15 cellular contexts compared by ENCODE assay signal in the genomic region with DNA sequence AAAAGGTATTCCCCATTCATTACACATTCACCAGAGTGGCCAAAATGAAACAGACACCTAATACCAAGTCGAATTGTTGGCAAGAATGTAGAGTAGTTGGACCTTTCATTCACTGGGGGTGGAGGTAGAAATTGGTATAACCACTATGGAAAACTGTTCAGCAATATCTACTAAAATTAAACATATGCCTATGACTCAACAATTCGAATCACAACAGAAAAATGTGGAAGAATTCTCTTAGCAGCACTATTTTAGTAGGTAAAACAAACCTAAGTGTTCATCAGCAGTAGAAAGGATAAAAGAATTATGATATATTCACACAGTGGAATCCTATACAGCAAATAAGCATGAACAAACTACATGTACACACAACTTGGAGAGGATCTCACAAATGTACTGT. TPM values are rescaled to one million over a fixed set of nuclear protein-coding genes. Genes with fewer than 3 reads are reported as not detected.
A peak's percentile ranks its signal among the peaks of the same experiment; 100 is the strongest.
DNase-seq lines count a peak whose midpoint lies in the region; ATAC-seq and TF ChIP-seq lines count a peak whose summit lies in the region.
"Had no signal": no experiment of that assay in that cellular context is flagged by ENCODE, and none has a peak within 500 bp of the region (broad histone marks: within the 10 kb centered on the region; RNA-seq: fewer than 3 reads in every experiment).

No MANE protein-coding gene starts in this region.

- intact Hi-C loops in activated T-helper 1 cell treated with anti-CD3 and anti-CD28 coated beads, Interleukin-12 subunit alpha, Interleukin-12 subunit beta, Interleukin-2, Interleukin-4 antibody, amounts not matched to agents 30 ng/mL and 10 ng/mL and 1 ng/mL, durations not matched to agents 14 hours and 24 hours and 36 hours (cut with micrococcal nuclease), result no loop called here

- H3K27ac Mint-ChIP-seq in activated T-helper 1 cell treated with anti-CD3 and anti-CD28 coated beads, Interleukin-12 subunit alpha, Interleukin-12 subunit beta, Interleukin-2, Interleukin-4 antibody, amounts not matched to agents 30 ng/mL and 10 ng/mL and 1 ng/mL, durations not matched to agents 14 hours and 24 hours and 36 hours, result peak overlapping the region; percentile 13
- no peak overlapping the region for H3K27ac Mint-ChIP-seq in stimulated activated effector memory CD8-positive, alpha-beta T cell treated with anti-CD3 and anti-CD28 coated beads, Interleukin-12 subunit alpha, Interleukin-12 subunit beta, amount 100 ng/mL, for 72 hours
- H3K27ac Mint-ChIP-seq: CD8-positive, alpha-beta T cell; GM23338 had no signal

- no peak for TF ChIP-seq CTCF in osteoblast (IDR thresholded peaks at IDR 0.05; ENCODE audit: extremely low read depth, low read depth, low read length)

- peaks cover 66% of the 10 kb centered on the region for H3K36me3 Mint-ChIP-seq in activated T-helper 1 cell treated with anti-CD3 and anti-CD28 coated beads, Interleukin-12 subunit alpha, Interleukin-12 subunit beta, Interleukin-2, Interleukin-4 antibody, amounts not matched to agents 30 ng/mL and 10 ng/mL and 1 ng/mL, durations not matched to agents 14 hours and 24 hours and 36 hours (ENCODE audit: low read depth)
- H3K36me3 Mint-ChIP-seq in stimulated activated effector memory CD8-positive, alpha-beta T cell treated with anti-CD3 and anti-CD28 coated beads, Interleukin-12 subunit alpha, Interleukin-12 subunit beta, amount 100 ng/mL, for 72 hours, result peaks cover 93% of the 10 kb centered on the region

- no peaks in the 10 kb centered on the region for H3K27me3 ChIP-seq in osteoblast (ENCODE audit: insufficient read depth, low read length)

- H3K27me3 Mint-ChIP-seq in activated T-helper 1 cell treated with anti-CD3 and anti-CD28 coated beads, Interleukin-12 subunit alpha, Interleukin-12 subunit beta, Interleukin-2, Interleukin-4 antibody, amounts not matched to agents 30 ng/mL and 10 ng/mL and 1 ng/mL, durations not matched to agents 14 hours and 24 hours and 36 hours (ENCODE audit: insufficient read depth), result no peaks in the 10 kb centered on the region

- no peaks in the 10 kb centered on the region for H4K20me1 ChIP-seq in osteoblast (ENCODE audit: insufficient read depth, low read length)

- no peaks in the 10 kb centered on the region for H3K9me3 Mint-ChIP-seq in activated T-helper 1 cell treated with anti-CD3 and anti-CD28 coated beads, Interleukin-12 subunit alpha, Interleukin-12 subunit beta, Interleukin-2, Interleukin-4 antibody, amounts not matched to agents 30 ng/mL and 10 ng/mL and 1 ng/mL, durations not matched to agents 14 hours and 24 hours and 36 hours
- H3K9me3 Mint-ChIP-seq in stimulated activated effector memory CD8-positive, alpha-beta T cell treated with anti-CD3 and anti-CD28 coated beads, Interleukin-12 subunit alpha, Interleukin-12 subunit beta, amount 100 ng/mL, for 72 hours, result no peaks in the 10 kb centered on the region
- H3K9me3 Mint-ChIP-seq: CD14-positive monocyte; CD8-positive, alpha-beta T cell; GM23338 had no signal

- H3K79me2 ChIP-seq in osteoblast (ENCODE audit: insufficient read depth, low read length), result no peaks in the 10 kb centered on the region

- H3K9me3 ChIP-seq in osteoblast (ENCODE audit: low read depth, low read length), result peaks cover 2% of the 10 kb centered on the region

- no peak overlapping the region for H3K4me3 Mint-ChIP-seq in activated T-helper 1 cell treated with anti-CD3 and anti-CD28 coated beads, Interleukin-12 subunit alpha, Interleukin-12 subunit beta, Interleukin-2, Interleukin-4 antibody, amounts not matched to agents 30 ng/mL and 10 ng/mL and 1 ng/mL, durations not matched to agents 14 hours and 24 hours and 36 hours
- H3K4me3 Mint-ChIP-seq in stimulated activated effector memory CD8-positive, alpha-beta T cell treated with anti-CD3 and anti-CD28 coated beads, Interleukin-12 subunit alpha, Interleukin-12 subunit beta, amount 100 ng/mL, for 72 hours, result no peak overlapping the region
- H3K4me3 Mint-ChIP-seq: CD14-positive monocyte; CD8-positive, alpha-beta T cell; GM23338 had no signal

- peaks cover 23% of the 10 kb centered on the region for H3K36me3 ChIP-seq in osteoblast (ENCODE audit: insufficient read depth, low read length)

- peaks cover 18% of the 10 kb centered on the region for H3K4me1 ChIP-seq in osteoblast (ENCODE audit: insufficient read depth, low read length)

- ATAC-seq in GM18907 (IDR thresholded peaks at IDR 0.05; ENCODE audit: unreplicated experiment), result no peak
- ATAC-seq in stimulated activated effector memory CD8-positive, alpha-beta T cell treated with anti-CD3 and anti-CD28 coated beads, Interleukin-12 subunit alpha, Interleukin-12 subunit beta, amount 100 ng/mL, for 72 hours, result no peak
- ATAC-seq: CD8-positive, alpha-beta T cell; GM23338 had no signal

- H3K27ac ChIP-seq in osteoblast (ENCODE audit: low read depth, low read length), result no peak overlapping the region

- H2AFZ ChIP-seq in osteoblast (ENCODE audit: low read length), result no peak overlapping the region
- H2AFZ ChIP-seq: GM23338 had no signal

- H3K4me1 Mint-ChIP-seq in activated T-helper 1 cell treated with anti-CD3 and anti-CD28 coated beads, Interleukin-12 subunit alpha, Interleukin-12 subunit beta, Interleukin-2, Interleukin-4 antibody, amounts not matched to agents 30 ng/mL and 10 ng/mL and 1 ng/mL, durations not matched to agents 14 hours and 24 hours and 36 hours (ENCODE audit: low read depth), result peaks cover 54% of the 10 kb centered on the region
- no peaks in the 10 kb centered on the region for H3K4me1 Mint-ChIP-seq in stimulated activated effector memory CD8-positive, alpha-beta T cell treated with anti-CD3 and anti-CD28 coated beads, Interleukin-12 subunit alpha, Interleukin-12 subunit beta, amount 100 ng/mL, for 72 hours
- H3K4me1 Mint-ChIP-seq: CD14-positive monocyte, GM23338 had no signal

- DNase-seq in EL (peak; percentile 18), HCEC 1CT (peak; percentile 24), osteoblast (ENCODE audit: insufficient read length, low spot score, missing footprints) (peak; percentile 36)
- DNase-seq in activated T-helper 1 cell treated with anti-CD3 and anti-CD28 coated beads, Interleukin-12 subunit alpha, Interleukin-12 subunit beta, Interleukin-2, Interleukin-4 antibody, amounts not matched to agents 30 ng/mL and 10 ng/mL and 1 ng/mL, durations not matched to agents 14 hours and 24 hours and 36 hours (ENCODE audit: low spot score), result no peak
- DNase-seq in stimulated activated CD4-positive, alpha-beta T cell treated with anti-CD3 and anti-CD28 coated beads, Interleukin-4, amount 100 ng/mL, for 24 hours, result no peak
- DNase-seq in stimulated activated effector memory CD8-positive, alpha-beta T cell treated with anti-CD3 and anti-CD28 coated beads, Interleukin-12 subunit alpha, Interleukin-12 subunit beta, amount 100 ng/mL, for 72 hours (ENCODE audit: low spot score in 2 of 2), result no peak
- DNase-seq: CD8-positive, alpha-beta T cell; COR-L47; DMS153; DMS79 treated with DMSO at 0.1 percent for 48 hours; H7; KBM-7 had no signal

- H3K4me3 ChIP-seq in osteoblast (ENCODE audit: insufficient read depth, low read length), result no peak overlapping the region
- H3K4me3 ChIP-seq: GM23338 had no signal

- H3K4me2 ChIP-seq in osteoblast (ENCODE audit: insufficient read depth, low read length), result no peak overlapping the region
- H3K4me2 ChIP-seq: GM23338 had no signal

RNA-seq across cellular contexts. Expression of gene POLG, which starts 30.6 kb away (rescaled TPM):
- 116 and 134 TPM in 2 replicates for total RNA-seq in activated T-helper 1 cell treated with anti-CD3 and anti-CD28 coated beads, Interleukin-12 subunit alpha, Interleukin-12 subunit beta, Interleukin-2, Interleukin-4 antibody, amounts not matched to agents 30 ng/mL and 10 ng/mL and 1 ng/mL, durations not matched to agents 14 hours and 24 hours and 36 hours
- 50.7 and 61.2 TPM in 2 replicates for total RNA-seq in osteoblast

Comparison
In these comparisons a context has a peak if more than half of its experiments do, and no peak if none do; other contexts are left out.
1. DNase-seq: peak in EL (single experiment), HCEC 1CT (single experiment) and osteoblast (single experiment); none in activated T-helper 1 cell treated with anti-CD3 and anti-CD28 coated beads, Interleukin-12 subunit alpha, Interleukin-12 subunit beta, Interleukin-2, Interleukin-4 antibody, amounts not matched to agents 30 ng/mL and 10 ng/mL and 1 ng/mL, durations not matched to agents 14 hours and 24 hours and 36 hours (single experiment), stimulated activated CD4-positive, alpha-beta T cell treated with anti-CD3 and anti-CD28 coated beads, Interleukin-4, amount 100 ng/mL, for 24 hours (single experiment) and stimulated activated effector memory CD8-positive, alpha-beta T cell treated with anti-CD3 and anti-CD28 coated beads, Interleukin-12 subunit alpha, Interleukin-12 subunit beta, amount 100 ng/mL, for 72 hours (0 of 2).